Comparison of ENCODE assay signal across 10 cellular contexts in the genomic region with DNA sequence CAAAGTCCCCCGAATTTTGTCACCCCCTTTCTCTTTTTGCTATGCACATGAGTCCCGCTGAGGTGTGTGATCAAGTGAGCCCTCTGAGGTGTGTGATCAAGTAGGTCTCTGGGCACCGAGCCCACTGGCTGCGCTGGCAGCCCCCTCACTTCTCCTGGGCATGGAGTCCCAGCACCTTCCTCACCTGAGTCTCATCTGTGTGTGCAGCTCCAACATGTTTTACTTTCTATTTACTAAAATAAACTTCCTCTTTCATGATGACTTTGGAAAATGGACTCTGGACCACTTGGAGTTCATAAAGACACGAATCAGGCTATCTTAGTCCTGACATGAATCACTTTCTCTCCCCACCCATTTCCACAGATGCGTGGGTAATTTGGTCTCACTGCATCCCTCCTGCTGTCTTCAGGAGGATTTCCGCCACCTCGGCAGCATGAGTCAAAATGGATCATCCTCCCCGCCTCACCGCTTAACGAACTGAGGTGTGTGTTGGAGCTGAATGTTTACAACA. TPM values are rescaled to one million over a fixed set of nuclear protein-coding genes. Genes with fewer than 3 reads are reported as not detected.
DNase-seq lines count a peak whose midpoint lies in the region; ATAC-seq and TF ChIP-seq lines count a peak whose summit lies in the region.
"Had no signal": no experiment of that assay in that cellular context is flagged by ENCODE, and none has a peak within 500 bp of the region (broad histone marks: within the 10 kb centered on the region; RNA-seq: fewer than 3 reads in every experiment).

No MANE protein-coding gene starts in this region.

- DNase-seq in CD14-positive monocyte (ENCODE audit: low spot score) (peak; percentile 64), 8988T (no peak), glutamatergic neuron (no peak), AG08396 (ENCODE audit: low spot score) (no peak)
- DNase-seq: NCI-H2171 had no signal

- no peak for TF ChIP-seq CTCF in CD14-positive monocyte (IDR thresholded peaks at IDR 0.05)
- TF ChIP-seq CTCF in glutamatergic neuron (IDR thresholded peaks at IDR 0.05; ENCODE audit: partially characterized antibody, unreplicated experiment), result no peak

- H3K4me3 Mint-ChIP-seq in CD14-positive monocyte (peak overlapping the region in 1 of 2 donors; percentile 83), glutamatergic neuron (ENCODE audit: unreplicated experiment) (no peak overlapping the region)
- peak overlapping the region; percentile 89 for H3K4me3 Mint-ChIP-seq in activated T-helper 17 cell treated with anti-CD3 and anti-CD28 coated beads, Interleukin-2, amount 50 U/mL, for 72 hours

- H3K27ac Mint-ChIP-seq in CD14-positive monocyte, result peak overlapping the region; percentile 79 to 93 (median 88)
- H3K27ac Mint-ChIP-seq in activated T-helper 17 cell treated with anti-CD3 and anti-CD28 coated beads, Interleukin-2, amount 50 U/mL, for 72 hours, result peak overlapping the region; percentile 91
- H3K27ac Mint-ChIP-seq in glutamatergic neuron (ENCODE audit: unreplicated experiment), result no peak overlapping the region

- H3K4me1 Mint-ChIP-seq in CD14-positive monocyte (peaks cover 53% of the 10 kb centered on the region), glutamatergic neuron (ENCODE audit: low read depth, unreplicated experiment) (no peaks in the 10 kb centered on the region)
- peaks cover 31% of the 10 kb centered on the region for H3K4me1 Mint-ChIP-seq in activated T-helper 17 cell treated with anti-CD3 and anti-CD28 coated beads, Interleukin-2, amount 50 U/mL, for 72 hours

- intact Hi-C loops in CD14-positive monocyte (cut with micrococcal nuclease), result no loop called here

- peak; percentile 49 for ATAC-seq in GM19328 (IDR thresholded peaks at IDR 0.05; ENCODE audit: unreplicated experiment)
- peak; percentile 43 for ATAC-seq in HG03521 (IDR thresholded peaks at IDR 0.05; ENCODE audit: unreplicated experiment)
- peak; percentile 94 for ATAC-seq in activated T-helper 17 cell treated with anti-CD3 and anti-CD28 coated beads, Interleukin-2, amount 50 U/mL, for 72 hours (replicated peaks)
- ATAC-seq in HG03439 (IDR thresholded peaks at IDR 0.05; ENCODE audit: unreplicated experiment), result no peak

- H3K27me3 Mint-ChIP-seq in CD14-positive monocyte (ENCODE audit: low read depth in 3 of 3) (peaks cover 0 to 4% (median 0%) of the 10 kb centered on the region in 3 donors), glutamatergic neuron (ENCODE audit: unreplicated experiment) (no peaks in the 10 kb centered on the region)
- H3K27me3 Mint-ChIP-seq in activated T-helper 17 cell treated with anti-CD3 and anti-CD28 coated beads, Interleukin-2, amount 50 U/mL, for 72 hours, result no peaks in the 10 kb centered on the region

- peaks cover 0 to 2% of the 10 kb centered on the region in 2 donors for H3K36me3 Mint-ChIP-seq in CD14-positive monocyte
- H3K36me3 Mint-ChIP-seq in activated T-helper 17 cell treated with anti-CD3 and anti-CD28 coated beads, Interleukin-2, amount 50 U/mL, for 72 hours (ENCODE audit: low read depth), result no peaks in the 10 kb centered on the region
- H3K36me3 Mint-ChIP-seq in glutamatergic neuron (ENCODE audit: unreplicated experiment), result no peaks in the 10 kb centered on the region

- H3K9me3 Mint-ChIP-seq in CD14-positive monocyte (peaks cover 0 to 2% (median 0%) of the 10 kb centered on the region in 7 donors), glutamatergic neuron (ENCODE audit: unreplicated experiment) (no peaks in the 10 kb centered on the region)
- H3K9me3 Mint-ChIP-seq in activated T-helper 17 cell treated with anti-CD3 and anti-CD28 coated beads, Interleukin-2, amount 50 U/mL, for 72 hours, result no peaks in the 10 kb centered on the region

RNA-seq across cellular contexts. Expression of gene PRDM1, which starts 39.8 kb away (rescaled TPM):
- polyA plus RNA-seq in CD14-positive monocyte, result 1 to 10 TPM; 1.8 to 5.2 TPM
- total RNA-seq in activated T-helper 17 cell treated with anti-CD3 and anti-CD28 coated beads, Interleukin-2, amount 50 U/mL, for 72 hours, result 100 to 1,000 TPM; 138 to 149 TPM
- not detected for total RNA-seq in glutamatergic neuron (ENCODE audit: unreplicated experiment)
- total RNA-seq: G401 had no signal

Comparison
In these comparisons a context has a peak if more than half of its experiments do, and no peak if none do; other contexts are left out.
1. RNA of gene PRDM1, which starts 39.8 kb away (total RNA-seq): 138 to 149 TPM in activated T-helper 17 cell treated with anti-CD3 and anti-CD28 coated beads, Interleukin-2, amount 50 U/mL, for 72 hours; not detected in glutamatergic neuron (single experiment); every median in the first group is over 100 times any median in the second.